ENCODE assay signal across 1 cellular context in the genomic region with DNA sequence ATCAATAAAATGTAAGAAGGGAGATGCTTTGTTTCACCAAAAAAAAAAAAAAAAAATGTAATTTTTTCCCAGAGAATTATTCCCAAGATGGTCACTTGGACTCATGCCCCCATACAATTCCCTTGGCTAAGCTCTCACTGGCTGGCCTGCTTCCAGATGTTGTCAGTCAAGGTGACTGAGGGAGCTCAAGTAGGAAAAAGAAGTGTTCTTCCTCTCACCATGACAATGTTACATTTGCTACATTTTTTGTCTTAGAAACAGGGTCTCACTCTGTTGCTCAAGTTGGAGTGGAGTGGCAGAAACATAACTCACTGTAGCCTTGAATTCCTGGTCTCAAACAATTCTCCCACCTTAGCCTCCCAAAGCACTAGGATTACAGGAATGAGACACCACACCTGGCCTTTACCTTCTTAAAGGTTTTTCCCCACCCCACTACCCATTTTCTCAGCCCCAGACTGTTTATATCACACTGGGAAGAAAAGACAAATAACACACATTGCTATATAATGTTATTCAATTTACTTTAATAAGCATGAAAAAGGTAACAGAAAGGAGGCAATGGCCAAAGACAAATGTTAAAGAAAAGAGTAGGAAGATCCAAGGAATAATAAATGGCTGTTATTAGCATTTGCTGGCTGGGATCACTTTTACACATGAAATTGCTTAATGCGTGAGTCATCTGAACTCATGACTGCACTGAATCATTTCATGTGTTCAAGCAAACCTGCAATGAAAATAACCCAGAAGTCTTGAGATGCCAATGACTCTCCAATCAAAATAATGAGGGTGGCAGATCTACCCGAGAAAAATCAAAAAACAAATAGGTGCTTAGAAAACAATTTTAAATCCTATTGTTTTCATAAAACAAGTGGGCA.
A peak's percentile ranks its signal among the peaks of the same experiment; 100 is the strongest.
TF ChIP-seq lines count a peak whose summit lies in the region.

No MANE protein-coding gene starts in this region.

TF ChIP-seq in SK-N-SH, 30 proteins besides CTCF, POLR2A, EP300 and RAD21 (continued from another document):
- TF ChIP-seq USF1 (IDR thresholded peaks at IDR 0.05; ENCODE audit: borderline replicate concordance, low read depth) (peak; percentile 55), FOSL2 (IDR thresholded peaks at IDR 0.05; ENCODE audit: borderline replicate concordance, low read depth) (peak; percentile 96), REST (IDR thresholded peaks at IDR 0.05; ENCODE audit: low read depth, low read length) (no peak), TCF12 (IDR thresholded peaks at IDR 0.05) (peak; percentile 86), ELF1 (IDR thresholded peaks at IDR 0.05) (no peak), POLR2AphosphoS5 (IDR thresholded peaks at IDR 0.05; ENCODE audit: low read depth, low read length) (peak; percentile 63; the same call in 1 of the 2 replicates), YY1 (IDR thresholded peaks at IDR 0.05; ENCODE audit: low read depth) (no peak), GATA2 (CRISPR knock-in tag; IDR thresholded peaks at IDR 0.05) (no peak), EZH2phosphoT487 (IDR thresholded peaks at IDR 0.05; ENCODE audit: borderline replicate concordance, low read depth) (no peak)
